In the genomic region with DNA sequence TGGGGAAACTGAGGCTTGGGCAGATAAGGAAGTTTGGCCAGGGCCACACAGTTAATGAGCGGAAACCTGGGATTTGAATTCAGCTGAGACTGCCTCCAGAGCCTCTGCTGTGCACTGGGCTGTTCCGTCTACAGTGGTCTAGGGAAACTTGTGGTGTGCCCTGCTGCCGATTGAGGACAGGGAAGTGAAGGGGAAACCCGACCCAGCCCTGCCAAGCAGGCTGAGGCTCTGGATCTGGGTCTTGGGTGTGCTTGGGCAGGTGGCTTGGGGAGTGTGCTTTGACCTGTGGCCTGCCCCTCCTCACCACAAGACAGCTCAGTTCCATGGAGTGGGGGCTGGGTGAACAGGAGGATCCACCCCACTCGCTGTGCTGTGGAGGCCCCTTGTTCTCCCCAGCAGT, we compare ENCODE assay signal across 1 cellular context.
TF ChIP-seq lines count a peak whose summit lies in the region.

No MANE protein-coding gene starts in this region.

TF ChIP-seq in K562, 482 proteins besides CTCF, POLR2A, EP300 and RAD21:
- TF ChIP-seq RBM22 (IDR thresholded peaks at IDR 0.05; ENCODE audit: low read depth, low read length, poor library complexity, severe bottlenecking) (no peak), POLR2G (IDR thresholded peaks at IDR 0.05; ENCODE audit: low read depth, low read length) (0 out of 2 replicates have a peak, but pooled peaks have one; percentile 15)
